ENCODE assay signal across 8 cellular contexts in genomic region chr5:139997276-139997675, GRCh38. TPM values are rescaled to one million over a fixed set of nuclear protein-coding genes. Genes with fewer than 3 reads are reported as not detected.
"Had no signal": no experiment of that assay in that cellular context is flagged by ENCODE, and none has a peak within 500 bp of the region (broad histone marks: within the 10 kb centered on the region; RNA-seq: fewer than 3 reads in every experiment).

No MANE protein-coding gene starts in this region.

- H3K27ac ChIP-seq: HL-60 had no signal

- FAIRE-seq: HTR-8/SVneo, K562 had no signal

- H3K4me3 ChIP-seq: K562 had no signal

- ATAC-seq: K562 had no signal

- DNase-seq: IMR-90, KBM-7, KG1 had no signal

RNA-seq across cellular contexts. Expression of gene NRG2, which starts 45.8 kb away (rescaled TPM):
- total RNA-seq: HT-29, K562 had no signal
- polyA plus RNA-seq: IgD-negative memory B cell, IMR-90, K562 had no signal
